17 cellular contexts compared by ENCODE assay signal in the genomic region with DNA sequence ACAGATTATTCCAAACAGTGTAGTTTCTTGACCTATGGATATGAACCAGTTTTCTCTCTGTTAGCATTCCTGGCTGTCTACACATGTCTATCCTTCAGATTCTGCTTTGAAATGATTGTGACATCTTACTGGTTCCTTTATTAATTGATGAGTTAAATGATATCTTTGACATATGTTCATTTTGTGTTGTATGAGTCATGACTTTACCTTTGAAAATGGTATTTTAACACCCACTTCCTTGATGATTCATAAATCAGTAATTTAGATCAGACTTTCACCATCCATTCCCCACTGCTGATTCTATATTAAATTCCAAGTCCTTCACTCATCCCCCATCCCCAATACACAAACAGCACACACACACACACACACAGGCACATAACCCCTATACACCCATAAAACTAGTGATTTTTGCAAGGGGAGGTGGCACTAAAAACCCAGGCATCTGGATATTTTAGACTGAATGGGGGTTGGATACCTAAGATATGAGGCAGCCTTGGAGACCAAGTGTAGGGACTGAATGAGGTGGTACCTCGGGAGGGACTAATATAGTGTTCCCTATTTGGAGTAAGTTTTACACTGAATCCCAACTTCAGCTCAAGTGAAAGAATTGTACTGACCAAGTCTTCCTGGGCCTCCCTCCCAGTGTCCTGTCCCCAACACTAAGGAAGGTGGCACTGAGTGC. TPM values are rescaled to one million over a fixed set of nuclear protein-coding genes. Genes with fewer than 3 reads are reported as not detected.
DNase-seq lines count a peak whose midpoint lies in the region; ATAC-seq, FAIRE-seq and TF ChIP-seq lines count a peak whose summit lies in the region.
"Had no signal": no experiment of that assay in that cellular context is flagged by ENCODE, and none has a peak within 500 bp of the region (broad histone marks: within the 10 kb centered on the region; RNA-seq: fewer than 3 reads in every experiment).

No MANE protein-coding gene starts in this region.

- H3K9me2 ChIP-seq in MM.1S (replicated peaks; ENCODE audit: insufficient read depth, low read length), result no peaks in the 10 kb centered on the region

- no peaks in the 10 kb centered on the region for H3K79me2 ChIP-seq in MM.1S (ENCODE audit: low read length)

- H3K36me3 ChIP-seq in bronchial epithelial cell (ENCODE audit: control insufficient read depth, insufficient read depth, low read length), result no peaks in the 10 kb centered on the region
- no peaks in the 10 kb centered on the region for H3K36me3 ChIP-seq in MM.1S (replicated peaks; ENCODE audit: insufficient read depth, low read length)
- H3K36me3 ChIP-seq: thyroid gland had no signal

- DNase-seq in GM03348 (ENCODE audit: low spot score) (peak; percentile 66), NCI-H226 (peak; percentile 73), bronchial epithelial cell (ENCODE audit: low read depth) (peak; percentile 94), skeletal muscle cell (ENCODE audit: low read depth) (peak; percentile 40), HK-2 (ENCODE audit: unreplicated experiment) (no peak), DMS 273 treated with DMSO at 0.1 percent for 48 hours (lab: John Stamatoyannopoulos, UW) (no peak), MM.1S (no peak)
- DNase-seq: activated CD8-positive, alpha-beta memory T cell treated with anti-CD3 and anti-CD28 coated beads, Interleukin-2, amount 50 U/mL, for 4 hours; body of pancreas; COR-L47; NCI-H1417 treated with DMSO at 0.1 percent for 48 hours; NCI-H510A treated with DMSO at 0.1 percent for 48 hours; RPMI8226; thyroid gland had no signal

- no peak for TF ChIP-seq CTCF in bronchial epithelial cell (IDR thresholded peaks at IDR 0.05; ENCODE audit: insufficient read depth, low read length, severe bottlenecking)
- no peak for TF ChIP-seq CTCF in MM.1S (IDR thresholded peaks at IDR 0.05; ENCODE audit: low read length)

- no peaks in the 10 kb centered on the region for H4K20me1 ChIP-seq in MM.1S (ENCODE audit: insufficient read depth, low read length)

- FAIRE-seq in bronchial epithelial cell (lab: Jason Lieb, UNC), result no peak
- FAIRE-seq: TTC549 had no signal

- ATAC-seq in GM21576 (IDR thresholded peaks at IDR 0.05; ENCODE audit: unreplicated experiment), result no peak
- ATAC-seq: body of pancreas had no signal

- H3K27ac ChIP-seq in MM.1S (ENCODE audit: low read length), result no peak overlapping the region
- H3K27ac ChIP-seq: body of pancreas, thyroid gland had no signal

- H3K4me1 ChIP-seq in MM.1S (ENCODE audit: low read length), result no peaks in the 10 kb centered on the region
- H3K4me1 ChIP-seq: body of pancreas, thyroid gland had no signal

- H2AFZ ChIP-seq in MM.1S (ENCODE audit: low read length), result no peak overlapping the region

- no peak overlapping the region for H3K4me3 ChIP-seq in bronchial epithelial cell (ENCODE audit: low read depth, low read length)
- H3K4me3 ChIP-seq in skeletal muscle cell (ENCODE audit: low read depth, low read length), result no peak overlapping the region
- no peak overlapping the region for H3K4me3 ChIP-seq in MM.1S (ENCODE audit: low read length)
- H3K4me3 ChIP-seq: body of pancreas, lung, thyroid gland had no signal

- H3K27me3 ChIP-seq in bronchial epithelial cell (ENCODE audit: control insufficient read depth, insufficient read depth, low read length) (no peaks in the 10 kb centered on the region), MM.1S (replicated peaks; ENCODE audit: insufficient read depth, low read length) (no peaks in the 10 kb centered on the region)
- H3K27me3 ChIP-seq: body of pancreas, thyroid gland had no signal

- no peak overlapping the region for H3K9ac ChIP-seq in MM.1S (ENCODE audit: low read length)

- H3K9me3 ChIP-seq in MM.1S (replicated peaks; ENCODE audit: insufficient read depth, low read length), result no peaks in the 10 kb centered on the region
- H3K9me3 ChIP-seq: body of pancreas, thyroid gland had no signal

- no peaks in the 10 kb centered on the region for H3F3A ChIP-seq in MM.1S (ENCODE audit: insufficient read depth, low read length)

- H3K4me2 ChIP-seq in MM.1S (ENCODE audit: low read depth, low read length), result no peak overlapping the region

RNA-seq across cellular contexts. Expression of gene CCK, which starts 9.7 kb away (rescaled TPM):
- total RNA-seq in bronchial epithelial cell, result 1.1 and 2.7 TPM in 2 replicates
- total RNA-seq: body of pancreas had no signal

Comparison
In these comparisons a context has a peak if more than half of its experiments do, and no peak if none do; other contexts are left out.
1. DNase-seq: peak in GM03348 (single experiment), NCI-H226 (single experiment), bronchial epithelial cell (single experiment) and skeletal muscle cell (single experiment); none in HK-2 (single experiment), DMS 273 treated with DMSO at 0.1 percent for 48 hours (single experiment) and MM.1S (single experiment).